ENCODE assay signal across 6 cellular contexts in genomic region chr4:83393908-83394307, GRCh38.
"Had no signal": no experiment of that assay in that cellular context is flagged by ENCODE, and none has a peak within 500 bp of the region (broad histone marks: within the 10 kb centered on the region; RNA-seq: fewer than 3 reads in every experiment).

No MANE protein-coding gene starts in this region.

- H3K9ac ChIP-seq: KMS-11 had no signal

- FAIRE-seq: HTR-8/SVneo had no signal

- H3K4me2 ChIP-seq: KMS-11 had no signal

- H3K27ac ChIP-seq: HL-60, KMS-11 had no signal

- DNase-seq: IMR-90, KBM-7, KG1 had no signal
